7 cellular contexts compared by ENCODE assay signal in genomic region chr3:18758047-18758704, GRCh38.
DNase-seq lines count a peak whose midpoint lies in the region; ATAC-seq, FAIRE-seq and TF ChIP-seq lines count a peak whose summit lies in the region.

No MANE protein-coding gene starts in this region.

- TF ChIP-seq POLR2A in tibial nerve (IDR thresholded peaks at IDR 0.05) = no peak

- no peaks in the 10 kb centered on the region for H3K36me3 ChIP-seq in tibial nerve

- H3K27ac Mint-ChIP-seq in activated naive CD4-positive, alpha-beta T cell treated with anti-CD3 and anti-CD28 coated beads, Interleukin-2, amount 50 U/mL, for 24 hours = peak overlapping the region; percentile 20

- peaks cover 50% of the 10 kb centered on the region for H3K4me1 Mint-ChIP-seq in activated naive CD4-positive, alpha-beta T cell treated with anti-CD3 and anti-CD28 coated beads, Interleukin-2, amount 50 U/mL, for 24 hours

- no peaks in the 10 kb centered on the region for H3K36me3 Mint-ChIP-seq in activated naive CD4-positive, alpha-beta T cell treated with anti-CD3 and anti-CD28 coated beads, Interleukin-2, amount 50 U/mL, for 24 hours

- no peak for TF ChIP-seq EP300 in tibial nerve (IDR thresholded peaks at IDR 0.05)

- peak; percentile 38 to 55 (median 50) for TF ChIP-seq CTCF in tibial nerve (IDR thresholded peaks at IDR 0.05)

- H3K27ac ChIP-seq in tibial nerve = no peak overlapping the region

- peak; percentile 68 for DNase-seq in NCI-H774 (lab: John Stamatoyannopoulos, UW)
- peak; percentile 52 for DNase-seq in islet precursor cell
- DNase-seq in tibial nerve (ENCODE audit: low spot score in 2 of 2) = peak in 1 of 2 donors; percentile 13

- FAIRE-seq in G401.6 (lab: Jason Lieb, UNC) = peak; percentile 23

- no peak overlapping the region for H3K4me3 ChIP-seq in tibial nerve

- H3K27me3 ChIP-seq in tibial nerve = no peaks in the 10 kb centered on the region

- WGBS in tibial nerve, 2 donors = 48 to 52% methylated on average over 4 of the region's 4 CpGs

- H3K9me3 ChIP-seq in tibial nerve = no peaks in the 10 kb centered on the region

- no peaks in the 10 kb centered on the region for H3K27me3 Mint-ChIP-seq in activated naive CD4-positive, alpha-beta T cell treated with anti-CD3 and anti-CD28 coated beads, Interleukin-2, amount 50 U/mL, for 24 hours

- H3K9me3 Mint-ChIP-seq in activated naive CD4-positive, alpha-beta T cell treated with anti-CD3 and anti-CD28 coated beads, Interleukin-2, amount 50 U/mL, for 24 hours = no peaks in the 10 kb centered on the region

- no peaks in the 10 kb centered on the region for H3K4me1 ChIP-seq in tibial nerve

- ATAC-seq in GM19438 (IDR thresholded peaks at IDR 0.05; ENCODE audit: low read depth, unreplicated experiment) (peak; percentile 90), HG03354 (IDR thresholded peaks at IDR 0.05; ENCODE audit: poor library complexity, severe bottlenecking, unreplicated experiment) (peak; percentile 97)

- H3K4me3 Mint-ChIP-seq in activated naive CD4-positive, alpha-beta T cell treated with anti-CD3 and anti-CD28 coated beads, Interleukin-2, amount 50 U/mL, for 24 hours = no peak overlapping the region
